22 cellular contexts compared by ENCODE assay signal in the genomic region with DNA sequence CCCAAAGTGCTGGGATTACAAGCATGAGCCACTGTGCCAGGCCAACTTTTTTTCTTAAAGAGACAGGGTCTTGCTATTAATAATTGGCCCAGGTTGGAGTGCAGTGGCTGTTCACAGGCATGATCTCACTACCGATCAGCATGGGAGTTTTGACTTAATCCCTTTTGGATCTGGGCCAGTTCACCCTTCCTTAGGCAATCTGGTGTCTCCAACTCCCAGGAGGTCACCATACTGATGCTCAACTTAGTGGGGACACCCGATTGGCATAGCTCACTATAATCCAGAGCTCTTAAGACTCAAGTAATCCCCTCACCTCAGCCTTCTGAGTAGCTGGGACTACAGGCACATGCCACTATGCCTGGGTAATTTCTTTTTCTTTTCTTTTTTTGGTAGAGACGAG.
"Had no signal": no experiment of that assay in that cellular context is flagged by ENCODE, and none has a peak within 500 bp of the region (broad histone marks: within the 10 kb centered on the region; RNA-seq: fewer than 3 reads in every experiment).

No MANE protein-coding gene starts in this region.

- H3K79me2 ChIP-seq: hepatocyte had no signal

- H3K9me3 Mint-ChIP-seq: naive B cell, type B pancreatic cell had no signal

- H3K27ac ChIP-seq: dorsolateral prefrontal cortex, hepatocyte, left ventricle myocardium inferior, lower lobe of right lung, stomach, thoracic aorta had no signal

- H3K27me3 ChIP-seq: dorsolateral prefrontal cortex, hepatocyte, stomach had no signal

- H3K9me3 ChIP-seq: left ventricle myocardium inferior, lower lobe of right lung, stomach, thoracic aorta had no signal

- H3K4me3 Mint-ChIP-seq: naive B cell, type B pancreatic cell had no signal

- DNase-seq: cortex of kidney; dorsolateral prefrontal cortex; effector CD8-positive, alpha-beta T cell; foreskin melanocyte; head of caudate nucleus; kidney; left cardiac atrium; left ventricle myocardium inferior; lower lobe of right lung; mesendoderm; naive B cell; posterior cingulate gyrus; small intestine; stimulated activated CD4-positive, alpha-beta T cell treated with anti-CD3 and anti-CD28 coated beads, Interleukin-12 subunit alpha, Interleukin-12 subunit beta, amount 100 ng/mL, for 4 hours; stimulated activated naive CD4-positive, alpha-beta T cell; stomach; substantia nigra had no signal

- FAIRE-seq: small intestine, urothelium cell line had no signal

- H3K4me2 ChIP-seq: hepatocyte had no signal

- H3K4me1 ChIP-seq: left ventricle myocardium inferior, lower lobe of right lung, stomach had no signal

- H3K4me1 Mint-ChIP-seq: naive B cell had no signal

- H3K36me3 ChIP-seq: lower lobe of right lung had no signal

- H3K27ac Mint-ChIP-seq: naive B cell, type B pancreatic cell had no signal

- H3K4me3 ChIP-seq: dorsolateral prefrontal cortex, hepatocyte, left ventricle myocardium inferior, lower lobe of right lung, stomach, thoracic aorta had no signal

- ATAC-seq: left cardiac atrium, lower lobe of right lung, right cardiac atrium had no signal

- H2AFZ ChIP-seq: hepatocyte had no signal

- H3K27me3 Mint-ChIP-seq: naive B cell, type B pancreatic cell had no signal
